Comparison of ENCODE assay signal across 1 cellular context in genomic region chr11:67640021-67640757, GRCh38.
A peak's percentile ranks its signal among the peaks of the same experiment; 100 is the strongest.
TF ChIP-seq lines count a peak whose summit lies in the region.

No MANE protein-coding gene starts in this region.

TF ChIP-seq in HepG2, 621 proteins besides CTCF, POLR2A, EP300 and RAD21 (continued from another document and continues in another):
- TF ChIP-seq AGO2 (optimal IDR thresholded peaks at IDR 0.05; ENCODE audit: low read depth, low read length) (no peak), ZKSCAN1 (IDR thresholded peaks at IDR 0.05; ENCODE audit: low read length) (no peak), ATF1 (CRISPR knock-in tag; IDR thresholded peaks at IDR 0.05) (no peak), ZSCAN20 (CRISPR knock-in tag; IDR thresholded peaks at IDR 0.05; ENCODE audit: borderline replicate concordance) (no peak), HMGA1 (CRISPR knock-in tag; conservative IDR thresholded peaks at IDR 0.05) (no peak), AKAP8 (CRISPR knock-in tag; IDR thresholded peaks at IDR 0.05) (no peak), NBN (conservative IDR thresholded peaks at IDR 0.05) (no peak), ZC3H4 (CRISPR knock-in tag; IDR thresholded peaks at IDR 0.05; ENCODE audit: borderline replicate concordance) (no peak), NFE2L1 (CRISPR knock-in tag; IDR thresholded peaks at IDR 0.05; ENCODE audit: borderline replicate concordance) (no peak), SALL2 (CRISPR knock-in tag; IDR thresholded peaks at IDR 0.05) (no peak), KLF12 (CRISPR knock-in tag; IDR thresholded peaks at IDR 0.05; ENCODE audit: borderline replicate concordance) (no peak), ZBTB26 (CRISPR knock-in tag; IDR thresholded peaks at IDR 0.05; ENCODE audit: borderline replicate concordance) (no peak; the same call in 1 of the 2 replicates), RXRA (CRISPR knock-in tag; IDR thresholded peaks at IDR 0.05) (peak; percentile 48; the same call in 1 of the 2 replicates), NCOA5 (CRISPR knock-in tag; IDR thresholded peaks at IDR 0.05) (no peak), ZNF343 (CRISPR knock-in tag; IDR thresholded peaks at IDR 0.05) (no peak), ZNF337 (CRISPR knock-in tag; IDR thresholded peaks at IDR 0.05; ENCODE audit: borderline replicate concordance, low read depth) (no peak), NR3C1 (CRISPR knock-in tag; IDR thresholded peaks at IDR 0.05) (no peak), CBX2 (IDR thresholded peaks at IDR 0.05; ENCODE audit: low read depth, low read length) (no peak), CBX2 (CRISPR knock-in tag; IDR thresholded peaks at IDR 0.05; ENCODE audit: low read depth) (no peak), ATF7-NPFF (CRISPR knock-in tag; IDR thresholded peaks at IDR 0.05; ENCODE audit: low read depth) (0 out of 2 replicates have a peak, but pooled peaks have one; percentile 36), PLSCR1 (CRISPR knock-in tag; IDR thresholded peaks at IDR 0.05; ENCODE audit: borderline replicate concordance) (no peak), SRSF1 (optimal IDR thresholded peaks at IDR 0.05; ENCODE audit: low read depth, low read length) (no peak), TEAD3 (CRISPR knock-in tag; optimal IDR thresholded peaks at IDR 0.05; ENCODE audit: borderline replicate concordance) (peak; percentile 23), JUN (CRISPR knock-in tag; IDR thresholded peaks at IDR 0.05) (no peak), ZFP37 (CRISPR knock-in tag; IDR thresholded peaks at IDR 0.05; ENCODE audit: borderline replicate concordance) (no peak), TCF7 (IDR thresholded peaks at IDR 0.05; ENCODE audit: low read depth) (no peak), FOXK1 (CRISPR knock-in tag; IDR thresholded peaks at IDR 0.05; ENCODE audit: borderline replicate concordance, low read depth) (no peak), PAF1 (CRISPR knock-in tag; IDR thresholded peaks at IDR 0.05) (no peak), TEAD2 (CRISPR knock-in tag; IDR thresholded peaks at IDR 0.05) (no peak), SP1 (IDR thresholded peaks at IDR 0.05) (no peak), SP1 (CRISPR knock-in tag; IDR thresholded peaks at IDR 0.05) (0 out of 2 replicates have a peak, but pooled peaks have one; percentile 14), MYNN (CRISPR knock-in tag; IDR thresholded peaks at IDR 0.05; ENCODE audit: low read depth) (no peak), RAD51 (IDR thresholded peaks at IDR 0.05; ENCODE audit: borderline replicate concordance) (no peak), ZNF407 (CRISPR knock-in tag; IDR thresholded peaks at IDR 0.05; ENCODE audit: not compliant biosample characterization) (no peak)
- TF ChIP-seq, protein P1, sequence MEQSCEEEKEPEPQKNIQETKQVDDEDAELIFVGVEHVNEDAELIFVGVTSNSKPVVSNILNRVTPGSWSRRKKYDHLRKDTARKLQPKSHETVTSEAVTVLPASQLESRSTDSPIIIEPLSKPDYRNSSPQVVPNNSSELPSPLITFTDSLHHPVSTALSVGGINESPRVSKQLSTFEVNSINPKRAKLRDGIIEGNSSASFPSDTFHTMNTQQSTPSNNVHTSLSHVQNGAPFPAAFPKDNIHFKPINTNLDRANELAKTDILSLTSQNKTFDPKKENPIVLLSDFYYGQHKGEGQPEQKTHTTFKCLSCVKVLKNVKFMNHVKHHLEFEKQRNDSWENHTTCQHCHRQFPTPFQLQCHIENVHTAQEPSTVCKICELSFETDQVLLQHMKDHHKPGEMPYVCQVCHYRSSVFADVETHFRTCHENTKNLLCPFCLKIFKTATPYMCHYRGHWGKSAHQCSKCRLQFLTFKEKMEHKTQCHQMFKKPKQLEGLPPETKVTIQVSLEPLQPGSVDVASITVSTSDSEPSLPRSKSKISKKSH (CRISPR knock-in tag; IDR thresholded peaks at IDR 0.05; ENCODE audit: borderline replicate concordance): peak; percentile 76; the same call in 1 of the 2 replicates
- TF ChIP-seq, protein P2, sequence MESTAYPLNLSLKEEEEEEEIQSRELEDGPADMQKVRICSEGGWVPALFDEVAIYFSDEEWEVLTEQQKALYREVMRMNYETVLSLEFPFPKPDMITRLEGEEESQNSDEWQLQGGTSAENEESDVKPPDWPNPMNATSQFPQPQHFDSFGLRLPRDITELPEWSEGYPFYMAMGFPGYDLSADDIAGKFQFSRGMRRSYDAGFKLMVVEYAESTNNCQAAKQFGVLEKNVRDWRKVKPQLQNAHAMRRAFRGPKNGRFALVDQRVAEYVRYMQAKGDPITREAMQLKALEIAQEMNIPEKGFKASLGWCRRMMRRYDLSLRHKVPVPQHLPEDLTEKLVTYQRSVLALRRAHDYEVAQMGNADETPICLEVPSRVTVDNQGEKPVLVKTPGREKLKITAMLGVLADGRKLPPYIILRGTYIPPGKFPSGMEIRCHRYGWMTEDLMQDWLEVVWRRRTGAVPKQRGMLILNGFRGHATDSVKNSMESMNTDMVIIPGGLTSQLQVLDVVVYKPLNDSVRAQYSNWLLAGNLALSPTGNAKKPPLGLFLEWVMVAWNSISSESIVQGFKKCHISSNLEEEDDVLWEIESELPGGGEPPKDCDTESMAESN (CRISPR knock-in tag; conservative IDR thresholded peaks at IDR 0.05): no peak
- TF ChIP-seq, protein P3, sequence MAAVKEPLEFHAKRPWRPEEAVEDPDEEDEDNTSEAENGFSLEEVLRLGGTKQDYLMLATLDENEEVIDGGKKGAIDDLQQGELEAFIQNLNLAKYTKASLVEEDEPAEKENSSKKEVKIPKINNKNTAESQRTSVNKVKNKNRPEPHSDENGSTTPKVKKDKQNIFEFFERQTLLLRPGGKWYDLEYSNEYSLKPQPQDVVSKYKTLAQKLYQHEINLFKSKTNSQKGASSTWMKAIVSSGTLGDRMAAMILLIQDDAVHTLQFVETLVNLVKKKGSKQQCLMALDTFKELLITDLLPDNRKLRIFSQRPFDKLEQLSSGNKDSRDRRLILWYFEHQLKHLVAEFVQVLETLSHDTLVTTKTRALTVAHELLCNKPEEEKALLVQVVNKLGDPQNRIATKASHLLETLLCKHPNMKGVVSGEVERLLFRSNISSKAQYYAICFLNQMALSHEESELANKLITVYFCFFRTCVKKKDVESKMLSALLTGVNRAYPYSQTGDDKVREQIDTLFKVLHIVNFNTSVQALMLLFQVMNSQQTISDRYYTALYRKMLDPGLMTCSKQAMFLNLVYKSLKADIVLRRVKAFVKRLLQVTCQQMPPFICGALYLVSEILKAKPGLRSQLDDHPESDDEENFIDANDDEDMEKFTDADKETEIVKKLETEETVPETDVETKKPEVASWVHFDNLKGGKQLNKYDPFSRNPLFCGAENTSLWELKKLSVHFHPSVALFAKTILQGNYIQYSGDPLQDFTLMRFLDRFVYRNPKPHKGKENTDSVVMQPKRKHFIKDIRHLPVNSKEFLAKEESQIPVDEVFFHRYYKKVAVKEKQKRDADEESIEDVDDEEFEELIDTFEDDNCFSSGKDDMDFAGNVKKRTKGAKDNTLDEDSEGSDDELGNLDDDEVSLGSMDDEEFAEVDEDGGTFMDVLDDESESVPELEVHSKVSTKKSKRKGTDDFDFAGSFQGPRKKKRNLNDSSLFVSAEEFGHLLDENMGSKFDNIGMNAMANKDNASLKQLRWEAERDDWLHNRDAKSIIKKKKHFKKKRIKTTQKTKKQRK (IDR thresholded peaks at IDR 0.05; ENCODE audit: low read length): no peak
- TF ChIP-seq, protein P4, sequence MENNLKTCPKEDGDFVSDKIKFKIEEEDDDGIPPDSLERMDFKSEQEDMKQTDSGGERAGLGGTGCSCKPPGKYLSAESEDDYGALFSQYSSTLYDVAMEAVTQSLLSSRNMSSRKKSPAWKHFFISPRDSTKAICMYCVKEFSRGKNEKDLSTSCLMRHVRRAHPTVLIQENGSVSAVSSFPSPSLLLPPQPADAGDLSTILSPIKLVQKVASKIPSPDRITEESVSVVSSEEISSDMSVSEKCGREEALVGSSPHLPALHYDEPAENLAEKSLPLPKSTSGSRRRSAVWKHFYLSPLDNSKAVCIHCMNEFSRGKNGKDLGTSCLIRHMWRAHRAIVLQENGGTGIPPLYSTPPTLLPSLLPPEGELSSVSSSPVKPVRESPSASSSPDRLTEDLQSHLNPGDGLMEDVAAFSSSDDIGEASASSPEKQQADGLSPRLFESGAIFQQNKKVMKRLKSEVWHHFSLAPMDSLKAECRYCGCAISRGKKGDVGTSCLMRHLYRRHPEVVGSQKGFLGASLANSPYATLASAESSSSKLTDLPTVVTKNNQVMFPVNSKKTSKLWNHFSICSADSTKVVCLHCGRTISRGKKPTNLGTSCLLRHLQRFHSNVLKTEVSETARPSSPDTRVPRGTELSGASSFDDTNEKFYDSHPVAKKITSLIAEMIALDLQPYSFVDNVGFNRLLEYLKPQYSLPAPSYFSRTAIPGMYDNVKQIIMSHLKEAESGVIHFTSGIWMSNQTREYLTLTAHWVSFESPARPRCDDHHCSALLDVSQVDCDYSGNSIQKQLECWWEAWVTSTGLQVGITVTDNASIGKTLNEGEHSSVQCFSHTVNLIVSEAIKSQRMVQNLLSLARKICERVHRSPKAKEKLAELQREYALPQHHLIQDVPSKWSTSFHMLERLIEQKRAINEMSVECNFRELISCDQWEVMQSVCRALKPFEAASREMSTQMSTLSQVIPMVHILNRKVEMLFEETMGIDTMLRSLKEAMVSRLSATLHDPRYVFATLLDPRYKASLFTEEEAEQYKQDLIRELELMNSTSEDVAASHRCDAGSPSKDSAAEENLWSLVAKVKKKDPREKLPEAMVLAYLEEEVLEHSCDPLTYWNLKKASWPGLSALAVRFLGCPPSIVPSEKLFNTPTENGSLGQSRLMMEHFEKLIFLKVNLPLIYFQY (CRISPR knock-in tag; IDR thresholded peaks at IDR 0.05; ENCODE audit: borderline replicate concordance): 0 out of 2 replicates have a peak, but pooled peaks have one; percentile 28
